In genomic region chr10:129965940-129966339, GRCh38 we compare ENCODE assay signal across 24 cellular contexts. TPM values are rescaled to one million over a fixed set of nuclear protein-coding genes. Genes with fewer than 3 reads are reported as not detected.
DNase-seq lines count a peak whose midpoint lies in the region; ATAC-seq and TF ChIP-seq lines count a peak whose summit lies in the region.
"Had no signal": no experiment of that assay in that cellular context is flagged by ENCODE, and none has a peak within 500 bp of the region (broad histone marks: within the 10 kb centered on the region; RNA-seq: fewer than 3 reads in every experiment).

No MANE protein-coding gene starts in this region.

- H3K4me1 Mint-ChIP-seq in activated CD4-positive, alpha-beta memory T cell treated with anti-CD3 and anti-CD28 coated beads, Interleukin-2, amount 10 ng/mL, durations not matched to agents 7 days and 5 days, result peaks cover 18% of the 10 kb centered on the region
- H3K4me1 Mint-ChIP-seq in activated CD4-positive, alpha-beta memory T cell treated with anti-CD3 and anti-CD28 coated beads for 36 hours (ENCODE audit: low read depth), result peaks cover 20% of the 10 kb centered on the region
- peaks cover 22% of the 10 kb centered on the region for H3K4me1 Mint-ChIP-seq in activated T-helper 1 cell treated with anti-CD3 and anti-CD28 coated beads, Interleukin-12 subunit alpha, Interleukin-12 subunit beta, Interleukin-2, Interleukin-4 antibody, amounts not matched to agents 30 ng/mL and 10 ng/mL and 1 ng/mL, durations not matched to agents 14 hours and 24 hours and 36 hours (ENCODE audit: low read depth)
- peaks cover 44% of the 10 kb centered on the region for H3K4me1 Mint-ChIP-seq in nephron

- no peak for ATAC-seq in GM21367 (IDR thresholded peaks at IDR 0.05; ENCODE audit: unreplicated experiment)
- ATAC-seq: activated T-helper 17 cell treated with anti-CD3 and anti-CD28 coated beads, Interleukin-2, amount 50 U/mL, for 72 hours; GM12878; upper lobe of right lung had no signal

- H3K4me3 Mint-ChIP-seq in activated CD4-positive, alpha-beta memory T cell treated with anti-CD3 and anti-CD28 coated beads, Interleukin-2, amount 10 ng/mL, durations not matched to agents 7 days and 5 days, result peak overlapping the region; percentile 21
- no peak overlapping the region for H3K4me3 Mint-ChIP-seq in activated CD4-positive, alpha-beta memory T cell treated with anti-CD3 and anti-CD28 coated beads for 36 hours
- H3K4me3 Mint-ChIP-seq in activated T-helper 1 cell treated with anti-CD3 and anti-CD28 coated beads, Interleukin-12 subunit alpha, Interleukin-12 subunit beta, Interleukin-2, Interleukin-4 antibody, amounts not matched to agents 30 ng/mL and 10 ng/mL and 1 ng/mL, durations not matched to agents 14 hours and 24 hours and 36 hours, result no peak overlapping the region
- peak overlapping the region; percentile 68 to 85 (median 74) for H3K4me3 Mint-ChIP-seq in nephron
- H3K4me3 Mint-ChIP-seq: activated T-helper 17 cell treated with anti-CD3 and anti-CD28 coated beads, Interleukin-2, amount 50 U/mL, for 72 hours had no signal

- H3K9me3 ChIP-seq in skeletal muscle satellite cell (replicated peaks; ENCODE audit: low read length), result no peaks in the 10 kb centered on the region
- H3K9me3 ChIP-seq in MM.1S (replicated peaks; ENCODE audit: insufficient read depth, low read length), result no peaks in the 10 kb centered on the region
- H3K9me3 ChIP-seq: upper lobe of right lung had no signal

- no peaks in the 10 kb centered on the region for H3K79me2 ChIP-seq in MM.1S (ENCODE audit: low read length)

- DNase-seq in activated CD4-positive, alpha-beta memory T cell treated with anti-CD3 and anti-CD28 coated beads, Interleukin-2, amount 10 ng/mL, durations not matched to agents 7 days and 5 days, result no peak
- DNase-seq in activated CD4-positive, alpha-beta memory T cell treated with anti-CD3 and anti-CD28 coated beads for 36 hours, result no peak
- DNase-seq in activated T-helper 1 cell treated with anti-CD3 and anti-CD28 coated beads, Interleukin-12 subunit alpha, Interleukin-12 subunit beta, Interleukin-2, Interleukin-4 antibody, amounts not matched to agents 30 ng/mL and 10 ng/mL and 1 ng/mL, durations not matched to agents 14 hours and 24 hours and 36 hours (ENCODE audit: low spot score), result no peak
- DNase-seq in MM.1S (no peak), GM13976 (ENCODE audit: low spot score) (no peak)
- DNase-seq: ACHN; amniotic stem cell; foreskin melanocyte; H9; NCI-H1417; NCI-H2171; NCI-H526 treated with DMSO at 0.1 percent for 48 hours; stimulated activated naive CD4-positive, alpha-beta T cell treated with Interleukin-2 at 50 U/mL for 16 hours; SW 1271; upper lobe of right lung had no signal

- H3K27me3 Mint-ChIP-seq in activated CD4-positive, alpha-beta memory T cell treated with anti-CD3 and anti-CD28 coated beads, Interleukin-2, amount 10 ng/mL, durations not matched to agents 7 days and 5 days, result peaks cover 68% of the 10 kb centered on the region
- peaks cover 68% of the 10 kb centered on the region for H3K27me3 Mint-ChIP-seq in activated CD4-positive, alpha-beta memory T cell treated with anti-CD3 and anti-CD28 coated beads for 36 hours
- peaks cover 48% of the 10 kb centered on the region for H3K27me3 Mint-ChIP-seq in activated T-helper 1 cell treated with anti-CD3 and anti-CD28 coated beads, Interleukin-12 subunit alpha, Interleukin-12 subunit beta, Interleukin-2, Interleukin-4 antibody, amounts not matched to agents 30 ng/mL and 10 ng/mL and 1 ng/mL, durations not matched to agents 14 hours and 24 hours and 36 hours (ENCODE audit: insufficient read depth)
- peaks cover 85% of the 10 kb centered on the region for H3K27me3 Mint-ChIP-seq in nephron (ENCODE audit: low read depth)

- POLR2A ChIA-PET in activated CD4-positive, alpha-beta memory T cell treated with anti-CD3 and anti-CD28 coated beads, Interleukin-2, amount 10 ng/mL, durations not matched to agents 7 days and 5 days (lab: Charles Lee), result interaction anchor here (0.6 kb wide), 1 partner anchor 20 kb away, joined by 3 read pairs; no protein-coding TSS in a partner anchor
- POLR2A ChIA-PET in activated CD4-positive, alpha-beta memory T cell treated with anti-CD3 and anti-CD28 coated beads for 36 hours (lab: Charles Lee), result no interaction called here

- no peaks in the 10 kb centered on the region for H4K20me1 ChIP-seq in MM.1S (ENCODE audit: insufficient read depth, low read length)

- TF ChIP-seq CTCF in nephron (IDR thresholded peaks at IDR 0.05; ENCODE audit: unreplicated experiment in 3 of 3) (no peak), MM.1S (IDR thresholded peaks at IDR 0.05; ENCODE audit: low read length) (no peak), GM13976 (IDR thresholded peaks at IDR 0.05; ENCODE audit: borderline replicate concordance, control extremely low read depth, extremely low read depth, insufficient read depth, missing control alignments) (no peak)

- H3K36me3 ChIP-seq in skeletal muscle satellite cell (ENCODE audit: insufficient read depth, low read length) (peaks cover 5% of the 10 kb centered on the region), MM.1S (replicated peaks; ENCODE audit: insufficient read depth, low read length) (no peaks in the 10 kb centered on the region)
- H3K36me3 ChIP-seq: upper lobe of right lung had no signal

- H3K4me1 ChIP-seq in skeletal muscle satellite cell (ENCODE audit: control insufficient read depth, insufficient read depth, low read length) (peaks cover 19% of the 10 kb centered on the region), MM.1S (ENCODE audit: low read length) (no peaks in the 10 kb centered on the region)

- H3K4me2 ChIP-seq in skeletal muscle satellite cell (ENCODE audit: low read length) (peak overlapping the region; percentile 78), MM.1S (ENCODE audit: low read depth, low read length) (no peak overlapping the region)

- H3K27ac Mint-ChIP-seq in activated CD4-positive, alpha-beta memory T cell treated with anti-CD3 and anti-CD28 coated beads, Interleukin-2, amount 10 ng/mL, durations not matched to agents 7 days and 5 days, result no peak overlapping the region
- no peak overlapping the region for H3K27ac Mint-ChIP-seq in activated CD4-positive, alpha-beta memory T cell treated with anti-CD3 and anti-CD28 coated beads for 36 hours
- H3K27ac Mint-ChIP-seq in activated T-helper 1 cell treated with anti-CD3 and anti-CD28 coated beads, Interleukin-12 subunit alpha, Interleukin-12 subunit beta, Interleukin-2, Interleukin-4 antibody, amounts not matched to agents 30 ng/mL and 10 ng/mL and 1 ng/mL, durations not matched to agents 14 hours and 24 hours and 36 hours, result peak overlapping the region; percentile 44
- peak overlapping the region in 2 of 3 experiments; percentile 24 for H3K27ac Mint-ChIP-seq in nephron
- H3K27ac Mint-ChIP-seq: activated T-helper 17 cell treated with anti-CD3 and anti-CD28 coated beads, Interleukin-2, amount 50 U/mL, for 72 hours; CD14-positive monocyte; H9 had no signal

- no peak overlapping the region for H3K9ac ChIP-seq in skeletal muscle satellite cell (ENCODE audit: low read depth, low read length)
- no peak overlapping the region for H3K9ac ChIP-seq in MM.1S (ENCODE audit: low read length)

- H3K9me3 Mint-ChIP-seq in activated CD4-positive, alpha-beta memory T cell treated with anti-CD3 and anti-CD28 coated beads, Interleukin-2, amount 10 ng/mL, durations not matched to agents 7 days and 5 days, result no peaks in the 10 kb centered on the region
- H3K9me3 Mint-ChIP-seq in activated CD4-positive, alpha-beta memory T cell treated with anti-CD3 and anti-CD28 coated beads for 36 hours, result no peaks in the 10 kb centered on the region
- no peaks in the 10 kb centered on the region for H3K9me3 Mint-ChIP-seq in activated T-helper 1 cell treated with anti-CD3 and anti-CD28 coated beads, Interleukin-12 subunit alpha, Interleukin-12 subunit beta, Interleukin-2, Interleukin-4 antibody, amounts not matched to agents 30 ng/mL and 10 ng/mL and 1 ng/mL, durations not matched to agents 14 hours and 24 hours and 36 hours
- H3K9me3 Mint-ChIP-seq in nephron, result no peaks in the 10 kb centered on the region
- H3K9me3 Mint-ChIP-seq: activated T-helper 17 cell treated with anti-CD3 and anti-CD28 coated beads, Interleukin-2, amount 50 U/mL, for 72 hours had no signal

- H3K27me3 ChIP-seq in skeletal muscle satellite cell (ENCODE audit: control insufficient read depth, insufficient read depth, low read length) (peaks cover 67% of the 10 kb centered on the region), MM.1S (replicated peaks; ENCODE audit: insufficient read depth, low read length) (no peaks in the 10 kb centered on the region; the same call in 1 of the 2 replicates)

- CTCF ChIA-PET in activated CD4-positive, alpha-beta memory T cell treated with anti-CD3 and anti-CD28 coated beads, Interleukin-2, amount 10 ng/mL, durations not matched to agents 7 days and 5 days (lab: Charles Lee), result no interaction called here
- CTCF ChIA-PET in activated CD4-positive, alpha-beta memory T cell treated with anti-CD3 and anti-CD28 coated beads for 36 hours (lab: Charles Lee), result no interaction called here

- in situ Hi-C loops in GM13976 (cut with MboI; ENCODE audit: low sequenced_read_pairs, unreplicated experiment), result loop anchor here (25.0 kb wide), 1 partner anchor 929 kb away; no protein-coding TSS in a partner anchor

- H3K4me3 ChIP-seq in skeletal muscle satellite cell (ENCODE audit: low read length), result no peak overlapping the region
- no peak overlapping the region for H3K4me3 ChIP-seq in MM.1S (ENCODE audit: low read length)
- H3K4me3 ChIP-seq: GM12878, upper lobe of right lung had no signal

- intact Hi-C loops in activated CD4-positive, alpha-beta memory T cell treated with anti-CD3 and anti-CD28 coated beads for 36 hours (cut with micrococcal nuclease), result loop anchor here (10.0 kb wide), 1 partner anchor 91 kb away; no protein-coding TSS in a partner anchor
- intact Hi-C loops in activated T-helper 1 cell treated with anti-CD3 and anti-CD28 coated beads, Interleukin-12 subunit alpha, Interleukin-12 subunit beta, Interleukin-2, Interleukin-4 antibody, amounts not matched to agents 30 ng/mL and 10 ng/mL and 1 ng/mL, durations not matched to agents 14 hours and 24 hours and 36 hours (cut with micrococcal nuclease), result no loop called here

- no peak overlapping the region for H2AFZ ChIP-seq in MM.1S (ENCODE audit: low read length)

- no peaks in the 10 kb centered on the region for H3F3A ChIP-seq in MM.1S (ENCODE audit: insufficient read depth, low read length)

- H3K27ac ChIP-seq in MM.1S (ENCODE audit: low read length), result no peak overlapping the region
- H3K27ac ChIP-seq: epithelial cell of prostate, RWPE1, upper lobe of right lung had no signal

- H3K9me2 ChIP-seq in MM.1S (replicated peaks; ENCODE audit: insufficient read depth, low read length), result no peaks in the 10 kb centered on the region

- H3K36me3 Mint-ChIP-seq in activated CD4-positive, alpha-beta memory T cell treated with anti-CD3 and anti-CD28 coated beads, Interleukin-2, amount 10 ng/mL, durations not matched to agents 7 days and 5 days (ENCODE audit: low read depth), result peaks cover 11% of the 10 kb centered on the region
- peaks cover 2% of the 10 kb centered on the region for H3K36me3 Mint-ChIP-seq in activated CD4-positive, alpha-beta memory T cell treated with anti-CD3 and anti-CD28 coated beads for 36 hours
- peaks cover 2% of the 10 kb centered on the region for H3K36me3 Mint-ChIP-seq in activated T-helper 1 cell treated with anti-CD3 and anti-CD28 coated beads, Interleukin-12 subunit alpha, Interleukin-12 subunit beta, Interleukin-2, Interleukin-4 antibody, amounts not matched to agents 30 ng/mL and 10 ng/mL and 1 ng/mL, durations not matched to agents 14 hours and 24 hours and 36 hours (ENCODE audit: low read depth)
- H3K36me3 Mint-ChIP-seq in nephron (ENCODE audit: low read depth), result peaks cover 17% of the 10 kb centered on the region

RNA-seq across cellular contexts. Expression of gene EBF3, which starts 1.9 kb away (rescaled TPM):
- total RNA-seq in activated CD4-positive, alpha-beta memory T cell treated with anti-CD3 and anti-CD28 coated beads, Interleukin-2, amount 10 ng/mL, durations not matched to agents 7 days and 5 days, result not detected
- total RNA-seq in activated CD4-positive, alpha-beta memory T cell treated with anti-CD3 and anti-CD28 coated beads for 36 hours, result not detected
- not detected in 2 replicates for total RNA-seq in activated T-helper 1 cell treated with anti-CD3 and anti-CD28 coated beads, Interleukin-12 subunit alpha, Interleukin-12 subunit beta, Interleukin-2, Interleukin-4 antibody, amounts not matched to agents 30 ng/mL and 10 ng/mL and 1 ng/mL, durations not matched to agents 14 hours and 24 hours and 36 hours
- total RNA-seq in skeletal muscle satellite cell (2012; rRNA removed), result 12.9 and 16.2 TPM in 2 replicates
- total RNA-seq: activated T-helper 17 cell treated with anti-CD3 and anti-CD28 coated beads, Interleukin-2, amount 50 U/mL, for 72 hours; GM12878; kidney epithelial cell had no signal

Comparison
In these comparisons a context has a peak if more than half of its experiments do, and no peak if none do; other contexts are left out.
1. H3K4me3 Mint-ChIP-seq: peak in activated CD4-positive, alpha-beta memory T cell treated with anti-CD3 and anti-CD28 coated beads, Interleukin-2, amount 10 ng/mL, durations not matched to agents 7 days and 5 days (single experiment) and nephron (3 of 3); none in activated CD4-positive, alpha-beta memory T cell treated with anti-CD3 and anti-CD28 coated beads for 36 hours (single experiment) and activated T-helper 1 cell treated with anti-CD3 and anti-CD28 coated beads, Interleukin-12 subunit alpha, Interleukin-12 subunit beta, Interleukin-2, Interleukin-4 antibody, amounts not matched to agents 30 ng/mL and 10 ng/mL and 1 ng/mL, durations not matched to agents 14 hours and 24 hours and 36 hours (single experiment).
2. H3K27ac Mint-ChIP-seq: peak in activated T-helper 1 cell treated with anti-CD3 and anti-CD28 coated beads, Interleukin-12 subunit alpha, Interleukin-12 subunit beta, Interleukin-2, Interleukin-4 antibody, amounts not matched to agents 30 ng/mL and 10 ng/mL and 1 ng/mL, durations not matched to agents 14 hours and 24 hours and 36 hours (single experiment) and nephron (2 of 3); none in activated CD4-positive, alpha-beta memory T cell treated with anti-CD3 and anti-CD28 coated beads, Interleukin-2, amount 10 ng/mL, durations not matched to agents 7 days and 5 days (single experiment) and activated CD4-positive, alpha-beta memory T cell treated with anti-CD3 and anti-CD28 coated beads for 36 hours (single experiment).